In genomic region chr13:61024046-61024445, GRCh38 we compare ENCODE assay signal across 15 cellular contexts.
DNase-seq lines count a peak whose midpoint lies in the region; TF ChIP-seq lines count a peak whose summit lies in the region.
"Had no signal": no experiment of that assay in that cellular context is flagged by ENCODE, and none has a peak within 500 bp of the region (broad histone marks: within the 10 kb centered on the region; RNA-seq: fewer than 3 reads in every experiment).

No MANE protein-coding gene starts in this region.

- H3K9me3 Mint-ChIP-seq in glutamatergic neuron (ENCODE audit: unreplicated experiment): no peaks in the 10 kb centered on the region
- H3K9me3 Mint-ChIP-seq: H9 had no signal

- TF ChIP-seq CTCF in glutamatergic neuron (IDR thresholded peaks at IDR 0.05; ENCODE audit: partially characterized antibody, unreplicated experiment) (no peak), BE2C (IDR thresholded peaks at IDR 0.05; ENCODE audit: low read depth, low read length) (no peak)

- no peaks in the 10 kb centered on the region for H3K4me1 Mint-ChIP-seq in glutamatergic neuron (ENCODE audit: low read depth, unreplicated experiment)
- H3K4me1 Mint-ChIP-seq: CD4-positive, CD25-positive, alpha-beta regulatory T cell had no signal

- peak overlapping the region; percentile 36 for H3K27ac ChIP-seq in substantia nigra (ENCODE audit: low read depth, low read length, poor library complexity, severe bottlenecking)
- H3K27ac ChIP-seq: 22Rv1; BLaER1 treated with 17β-estradiol and CSF1 and Interleukin-3, amounts not matched to agents 10 nM and 100 nM had no signal

- H3K4me1 ChIP-seq in BE2C: no peaks in the 10 kb centered on the region
- H3K4me1 ChIP-seq: BLaER1 treated with 17β-estradiol and CSF1 and Interleukin-3, amounts not matched to agents 10 nM and 100 nM had no signal

- H3K36me3 ChIP-seq in BE2C: no peaks in the 10 kb centered on the region
- H3K36me3 ChIP-seq: BLaER1 treated with 17β-estradiol and CSF1 and Interleukin-3, amounts not matched to agents 10 nM and 100 nM had no signal

- no peak overlapping the region for H3K27ac Mint-ChIP-seq in glutamatergic neuron (ENCODE audit: unreplicated experiment)
- H3K27ac Mint-ChIP-seq: CD4-positive, CD25-positive, alpha-beta regulatory T cell; H9 had no signal

- no peaks in the 10 kb centered on the region for H3K27me3 ChIP-seq in BE2C
- H3K27me3 ChIP-seq: BLaER1 treated with 17β-estradiol and CSF1 and Interleukin-3, amounts not matched to agents 10 nM and 100 nM had no signal

- DNase-seq in Ammon's horn (ENCODE audit: low spot score): peak; percentile 74
- peak; percentile 18 for DNase-seq in epidermal melanocyte (ENCODE audit: insufficient read length, low spot score)
- peak; percentile 77 for DNase-seq in medulla oblongata (ENCODE audit: extremely low spot score)
- peak in 9 of 49 donors; percentile 0 to 39 (median 1) for DNase-seq in substantia nigra (lab: John Stamatoyannopoulos, UW)
- DNase-seq in glutamatergic neuron: no peak
- no peak for DNase-seq in BE2C
- no peak for DNase-seq in stimulated activated CD4-positive, alpha-beta T cell treated with anti-CD3 and anti-CD28 coated beads, Interleukin-4, amount 100 ng/mL, for 1 hour
- DNase-seq: Calu3; CD4-positive, CD25-positive, alpha-beta regulatory T cell; DMS79; EL; GOT3; H9 had no signal

- H3K27me3 Mint-ChIP-seq in glutamatergic neuron (ENCODE audit: unreplicated experiment): no peaks in the 10 kb centered on the region
- H3K27me3 Mint-ChIP-seq: CD4-positive, CD25-positive, alpha-beta regulatory T cell had no signal

- H3K4me3 ChIP-seq in BE2C (ENCODE audit: low read depth, low read length): no peak overlapping the region
- H3K4me3 ChIP-seq: BLaER1 treated with 17β-estradiol and CSF1 and Interleukin-3, amounts not matched to agents 10 nM and 100 nM had no signal

- H3K36me3 Mint-ChIP-seq in glutamatergic neuron (ENCODE audit: unreplicated experiment): no peaks in the 10 kb centered on the region
- H3K36me3 Mint-ChIP-seq: CD4-positive, CD25-positive, alpha-beta regulatory T cell had no signal

- no peaks in the 10 kb centered on the region for H3K9me3 ChIP-seq in BE2C
- H3K9me3 ChIP-seq: BLaER1 treated with 17β-estradiol and CSF1 and Interleukin-3, amounts not matched to agents 10 nM and 100 nM had no signal

- no peak overlapping the region for H3K4me3 Mint-ChIP-seq in glutamatergic neuron (ENCODE audit: unreplicated experiment)
- H3K4me3 Mint-ChIP-seq: CD4-positive, CD25-positive, alpha-beta regulatory T cell; H9 had no signal

Comparison
In these comparisons a context has a peak if more than half of its experiments do, and no peak if none do; other contexts are left out.
1. DNase-seq: peak in Ammon's horn (single experiment), epidermal melanocyte (single experiment) and medulla oblongata (single experiment); none in glutamatergic neuron (single experiment), BE2C (single experiment) and stimulated activated CD4-positive, alpha-beta T cell treated with anti-CD3 and anti-CD28 coated beads, Interleukin-4, amount 100 ng/mL, for 1 hour (single experiment).